26 cellular contexts compared by ENCODE assay signal in the genomic region with DNA sequence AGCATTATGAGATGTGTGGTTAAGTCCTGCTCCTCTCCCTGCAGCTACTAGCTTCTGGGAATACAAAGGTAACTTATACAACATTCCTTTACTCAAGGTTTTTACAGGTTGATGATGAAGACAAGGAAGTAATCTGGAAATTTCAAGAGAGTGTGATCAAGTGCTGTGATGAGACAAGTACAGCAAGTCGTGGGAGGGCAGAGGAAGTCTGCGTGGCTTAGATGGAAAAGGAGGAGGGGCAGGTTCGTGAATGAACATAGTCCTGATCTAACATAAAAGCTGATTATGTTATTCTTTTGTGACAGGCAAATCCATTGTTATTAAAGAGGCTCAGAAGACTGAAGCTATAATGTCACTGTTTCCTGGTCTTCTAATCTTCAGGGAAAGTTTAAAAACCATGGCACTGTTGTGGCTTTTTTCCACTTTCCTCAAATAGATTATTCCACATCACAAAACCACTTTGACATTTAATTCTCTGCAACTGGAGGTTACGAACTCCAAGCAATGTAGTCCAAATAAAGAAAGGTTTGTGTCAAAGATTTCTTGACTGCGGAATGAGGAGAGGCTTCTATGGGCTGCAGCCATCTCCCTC.
DNase-seq lines count a peak whose midpoint lies in the region; ATAC-seq, FAIRE-seq and TF ChIP-seq lines count a peak whose summit lies in the region.
"Had no signal": no experiment of that assay in that cellular context is flagged by ENCODE, and none has a peak within 500 bp of the region (broad histone marks: within the 10 kb centered on the region; RNA-seq: fewer than 3 reads in every experiment).

No MANE protein-coding gene starts in this region.

- peaks cover 17% of the 10 kb centered on the region for H3K27me3 Mint-ChIP-seq in CD8-positive, alpha-beta T cell (ENCODE audit: low read depth)
- H3K27me3 Mint-ChIP-seq in stimulated activated memory B cell treated with anti-CD40 and anti-IgM and Interleukin-4, amounts not matched to agents 10 μg/mL and 1 μg/mL and 100 μg/mL, for 72 hours, result peaks cover 48% of the 10 kb centered on the region
- H3K27me3 Mint-ChIP-seq: activated naive CD4-positive, alpha-beta T cell treated with anti-CD3 and anti-CD28 coated beads, Interleukin-2, amount 10 ng/mL, durations not matched to agents 7 days and 5 days had no signal

- H3K4me2 ChIP-seq in OCI-LY7 (ENCODE audit: low read length), result no peak overlapping the region

- H3K4me3 ChIP-seq in bronchial epithelial cell (ENCODE audit: low read depth, low read length), result no peak overlapping the region
- no peak overlapping the region for H3K4me3 ChIP-seq in gastroesophageal sphincter
- H3K4me3 ChIP-seq in OCI-LY7 (ENCODE audit: low read depth, low read length, poor library complexity, severe bottlenecking), result no peak overlapping the region
- H3K4me3 ChIP-seq in body of pancreas, result no peak overlapping the region
- H3K4me3 ChIP-seq in CD8-positive, alpha-beta T cell (ENCODE audit: low read depth, low read length), result no peak overlapping the region
- H3K4me3 ChIP-seq: stomach had no signal

- no peak for TF ChIP-seq CTCF in bronchial epithelial cell (IDR thresholded peaks at IDR 0.05; ENCODE audit: insufficient read depth, low read length, severe bottlenecking)
- TF ChIP-seq CTCF in gastroesophageal sphincter (IDR thresholded peaks at IDR 0.05), result no peak
- TF ChIP-seq CTCF in OCI-LY7 (conservative IDR thresholded peaks at IDR 0.05; ENCODE audit: low read length), result no peak
- no peak for TF ChIP-seq CTCF in body of pancreas (IDR thresholded peaks at IDR 0.05)
- no peak for TF ChIP-seq CTCF in CD8-positive, alpha-beta T cell (IDR thresholded peaks at IDR 0.05)

- peak; percentile 69 for ATAC-seq in gastroesophageal sphincter
- no peak for ATAC-seq in body of pancreas
- no peak for ATAC-seq in CD8-positive, alpha-beta T cell
- no peak for ATAC-seq in stimulated activated memory B cell treated with anti-CD40 and anti-IgM and Interleukin-4, amounts not matched to agents 10 μg/mL and 1 μg/mL and 100 μg/mL, for 72 hours
- ATAC-seq: activated CD4-positive, CD25-positive, alpha-beta regulatory T cell treated with anti-CD3 and anti-CD28 coated beads, Interleukin-2, amount 50 U/mL, for 24 hours; effector memory CD8-positive, alpha-beta T cell; left cardiac atrium had no signal

- H4K20me1 ChIP-seq in OCI-LY7 (ENCODE audit: insufficient read depth, low read length), result no peaks in the 10 kb centered on the region

- WGBS in gastroesophageal sphincter (ENCODE audit: low coverage in 1 of 2), 2 donors, result 2 to 9% methylated on average over 5 of the region's 5 CpGs
- 21 to 40% methylated on average over 5 of the region's 5 CpGs for WGBS in body of pancreas, 2 donors

- no peak overlapping the region for H3K27ac Mint-ChIP-seq in CD8-positive, alpha-beta T cell
- H3K27ac Mint-ChIP-seq in stimulated activated memory B cell treated with anti-CD40 and anti-IgM and Interleukin-4, amounts not matched to agents 10 μg/mL and 1 μg/mL and 100 μg/mL, for 72 hours, result no peak overlapping the region
- H3K27ac Mint-ChIP-seq: activated naive CD4-positive, alpha-beta T cell treated with anti-CD3 and anti-CD28 coated beads, Interleukin-2, amount 10 ng/mL, durations not matched to agents 7 days and 5 days; effector memory CD8-positive, alpha-beta T cell; mesothelial cell of epicardium; progenitor cell of endocrine pancreas had no signal

- no peaks in the 10 kb centered on the region for H3K4me1 Mint-ChIP-seq in CD8-positive, alpha-beta T cell (ENCODE audit: low read depth)
- no peaks in the 10 kb centered on the region for H3K4me1 Mint-ChIP-seq in stimulated activated memory B cell treated with anti-CD40 and anti-IgM and Interleukin-4, amounts not matched to agents 10 μg/mL and 1 μg/mL and 100 μg/mL, for 72 hours
- H3K4me1 Mint-ChIP-seq: activated naive CD4-positive, alpha-beta T cell treated with anti-CD3 and anti-CD28 coated beads, Interleukin-2, amount 10 ng/mL, durations not matched to agents 7 days and 5 days had no signal

- TF ChIP-seq POLR2A in gastroesophageal sphincter (IDR thresholded peaks at IDR 0.05) (no peak), body of pancreas (IDR thresholded peaks at IDR 0.05) (no peak)

- peaks cover 5 to 27% (median 13%) of the 10 kb centered on the region in 3 donors for H3K4me1 ChIP-seq in gastroesophageal sphincter
- H3K4me1 ChIP-seq in OCI-LY7 (ENCODE audit: insufficient read depth, low read length, poor library complexity, severe bottlenecking), result no peaks in the 10 kb centered on the region
- no peaks in the 10 kb centered on the region for H3K4me1 ChIP-seq in body of pancreas
- no peaks in the 10 kb centered on the region for H3K4me1 ChIP-seq in CD8-positive, alpha-beta T cell (ENCODE audit: insufficient read depth, low read length)
- H3K4me1 ChIP-seq: BE2C had no signal

- intact Hi-C loops in OCI-LY7 (cut with micrococcal nuclease; ENCODE audit: unreplicated experiment), result no loop called here
- intact Hi-C loops in body of pancreas (cut with DNase I), result no loop called here
- intact Hi-C loops in CD8-positive, alpha-beta T cell (cut with DNase I, micrococcal nuclease), result no loop called here

- H3K9me2 ChIP-seq in OCI-LY7 (ENCODE audit: insufficient read depth, low read length), result no peaks in the 10 kb centered on the region

- BruUV-seq in OCI-LY7 (replicated peaks; lab: Mats Ljungman, UMichigan), result no TSS peak

- H3K27ac ChIP-seq in gastroesophageal sphincter, result peak overlapping the region; percentile 70 to 92 (median 78)
- no peak overlapping the region for H3K27ac ChIP-seq in OCI-LY7 (ENCODE audit: low read depth, low read length, poor library complexity, severe bottlenecking)
- H3K27ac ChIP-seq in body of pancreas, result no peak overlapping the region
- H3K27ac ChIP-seq in CD8-positive, alpha-beta T cell (ENCODE audit: low read depth, low read length), result no peak overlapping the region
- H3K27ac ChIP-seq: HL-60, stomach had no signal

- no peak overlapping the region for H2AFZ ChIP-seq in OCI-LY7 (ENCODE audit: low read length)

- DNase-seq in COLO829 (ENCODE audit: low spot score) (peak; percentile 35), bronchial epithelial cell (ENCODE audit: low read depth) (peak; percentile 54), putamen (ENCODE audit: low spot score) (peak; percentile 55), OCI-LY7 (ENCODE audit: low spot score) (no peak), body of pancreas (no peak)
- no peak for DNase-seq in CD8-positive, alpha-beta T cell
- DNase-seq: activated naive CD4-positive, alpha-beta T cell treated with anti-CD3 and anti-CD28 coated beads, Interleukin-2, amount 10 ng/mL, durations not matched to agents 7 days and 5 days; activated T-cell treated with anti-CD3 and anti-CD28 coated beads, Interleukin-2, amount 50 U/mL, for 48 hours; aorta; BE2C; effector memory CD8-positive, alpha-beta T cell; left cardiac atrium; NCI-H1105 treated with DMSO at 0.1 percent for 48 hours; NCI-H526 treated with DMSO at 0.1 percent for 48 hours; stimulated activated CD4-positive, alpha-beta T cell treated with anti-CD3 and anti-CD28 coated beads, Interleukin-4, amount 100 ng/mL, for 24 hours; stomach; T1000 had no signal

- H3K9me3 Mint-ChIP-seq in CD8-positive, alpha-beta T cell, result no peaks in the 10 kb centered on the region
- H3K9me3 Mint-ChIP-seq in stimulated activated memory B cell treated with anti-CD40 and anti-IgM and Interleukin-4, amounts not matched to agents 10 μg/mL and 1 μg/mL and 100 μg/mL, for 72 hours, result no peaks in the 10 kb centered on the region
- H3K9me3 Mint-ChIP-seq: activated naive CD4-positive, alpha-beta T cell treated with anti-CD3 and anti-CD28 coated beads, Interleukin-2, amount 10 ng/mL, durations not matched to agents 7 days and 5 days; effector memory CD8-positive, alpha-beta T cell; mesothelial cell of epicardium; neural crest cell had no signal

- POLR2A ChIA-PET in OCI-LY7 (lab: Charles Lee), result no interaction called here
- POLR2A ChIA-PET in CD8-positive, alpha-beta T cell (lab: Charles Lee), result no interaction called here

- H3K79me2 ChIP-seq in OCI-LY7 (ENCODE audit: insufficient read depth, low read depth, low read length), result no peaks in the 10 kb centered on the region

- H3K9me3 ChIP-seq in gastroesophageal sphincter, result no peaks in the 10 kb centered on the region
- no peaks in the 10 kb centered on the region for H3K9me3 ChIP-seq in OCI-LY7 (ENCODE audit: low read length)
- no peaks in the 10 kb centered on the region for H3K9me3 ChIP-seq in body of pancreas
- H3K9me3 ChIP-seq in CD8-positive, alpha-beta T cell (ENCODE audit: low read length), result no peaks in the 10 kb centered on the region
- H3K9me3 ChIP-seq: BE2C, stomach had no signal

- CTCF ChIA-PET in OCI-LY7 (lab: Charles Lee; ENCODE audit: unreplicated experiment), result no interaction called here
- CTCF ChIA-PET in CD8-positive, alpha-beta T cell (lab: Charles Lee), result no interaction called here

- H3K36me3 ChIP-seq in bronchial epithelial cell (ENCODE audit: control insufficient read depth, insufficient read depth, low read length), result no peaks in the 10 kb centered on the region
- no peaks in the 10 kb centered on the region for H3K36me3 ChIP-seq in gastroesophageal sphincter
- no peaks in the 10 kb centered on the region for H3K36me3 ChIP-seq in OCI-LY7 (ENCODE audit: insufficient read depth, low read length)
- H3K36me3 ChIP-seq in body of pancreas (replicated peaks in 1 of 2; ENCODE audit: insufficient read depth in 1 of 2, low read depth in 2 of 2), result no peaks in the 10 kb centered on the region
- no peaks in the 10 kb centered on the region for H3K36me3 ChIP-seq in CD8-positive, alpha-beta T cell (ENCODE audit: insufficient read depth, low read length)
- H3K36me3 ChIP-seq: BE2C, stomach had no signal

- peak; percentile 96 for FAIRE-seq in bronchial epithelial cell (lab: Jason Lieb, UNC)
- FAIRE-seq: A204.1, urothelium cell line had no signal

- no peak for TF ChIP-seq EP300 in gastroesophageal sphincter (IDR thresholded peaks at IDR 0.05)

- no peak overlapping the region for H3K4me3 Mint-ChIP-seq in CD8-positive, alpha-beta T cell
- H3K4me3 Mint-ChIP-seq in stimulated activated memory B cell treated with anti-CD40 and anti-IgM and Interleukin-4, amounts not matched to agents 10 μg/mL and 1 μg/mL and 100 μg/mL, for 72 hours, result no peak overlapping the region
- H3K4me3 Mint-ChIP-seq: activated naive CD4-positive, alpha-beta T cell treated with anti-CD3 and anti-CD28 coated beads, Interleukin-2, amount 10 ng/mL, durations not matched to agents 7 days and 5 days; effector memory CD8-positive, alpha-beta T cell; mesothelial cell of epicardium; neural crest cell had no signal

- H3K27me3 ChIP-seq in bronchial epithelial cell (ENCODE audit: control insufficient read depth, insufficient read depth, low read length), result no peaks in the 10 kb centered on the region
- no peaks in the 10 kb centered on the region for H3K27me3 ChIP-seq in gastroesophageal sphincter
- no peaks in the 10 kb centered on the region for H3K27me3 ChIP-seq in body of pancreas
- H3K27me3 ChIP-seq in CD8-positive, alpha-beta T cell (ENCODE audit: insufficient read depth, low read length), result no peaks in the 10 kb centered on the region
- H3K27me3 ChIP-seq: BE2C had no signal

- no peaks in the 10 kb centered on the region for H3K36me3 Mint-ChIP-seq in CD8-positive, alpha-beta T cell
- H3K36me3 Mint-ChIP-seq in stimulated activated memory B cell treated with anti-CD40 and anti-IgM and Interleukin-4, amounts not matched to agents 10 μg/mL and 1 μg/mL and 100 μg/mL, for 72 hours, result no peaks in the 10 kb centered on the region
- H3K36me3 Mint-ChIP-seq: activated naive CD4-positive, alpha-beta T cell treated with anti-CD3 and anti-CD28 coated beads, Interleukin-2, amount 10 ng/mL, durations not matched to agents 7 days and 5 days; mesothelial cell of epicardium had no signal

Comparison
In these comparisons a context has a peak if more than half of its experiments do, and no peak if none do; other contexts are left out.
1. DNase-seq: peak in COLO829 (single experiment), bronchial epithelial cell (single experiment) and putamen (single experiment); none in OCI-LY7 (single experiment), body of pancreas (0 of 4) and CD8-positive, alpha-beta T cell (0 of 7).
2. H3K27ac ChIP-seq: peak in gastroesophageal sphincter (4 of 4); none in OCI-LY7 (single experiment), body of pancreas (0 of 4) and CD8-positive, alpha-beta T cell (single experiment).